Comparison of ENCODE assay signal across 8 cellular contexts in the genomic region with DNA sequence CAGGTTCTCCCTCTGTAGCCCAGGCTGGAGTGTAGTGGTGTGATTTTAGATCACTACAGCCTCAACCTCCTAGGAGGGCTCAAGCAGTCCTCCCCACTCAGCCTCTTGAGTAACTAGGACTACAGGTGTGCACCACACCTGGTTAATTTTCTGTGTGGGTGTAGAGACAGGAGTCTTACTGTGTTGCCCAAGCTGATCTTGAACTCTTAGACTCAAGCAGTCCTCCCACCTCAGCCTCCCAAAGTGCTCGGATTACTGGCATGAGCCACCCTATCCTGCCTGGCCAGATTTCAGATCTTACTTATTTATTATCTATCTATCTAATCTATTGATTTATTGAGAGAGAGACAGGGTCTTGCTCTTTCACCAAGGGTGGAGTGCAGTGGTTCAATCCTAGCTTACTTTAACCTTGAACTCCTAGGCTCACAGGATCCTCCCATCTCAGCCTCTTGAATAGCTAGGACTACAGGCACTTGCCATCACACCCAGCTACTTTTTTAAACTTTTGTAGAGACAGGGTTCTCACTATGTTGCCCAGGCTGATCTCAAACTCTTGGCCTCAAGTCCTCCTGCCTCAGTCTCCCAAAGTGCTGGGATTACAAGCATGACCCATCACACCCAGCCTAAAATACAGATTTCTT.
DNase-seq lines count a peak whose midpoint lies in the region; ATAC-seq, FAIRE-seq and TF ChIP-seq lines count a peak whose summit lies in the region.
"Had no signal": no experiment of that assay in that cellular context is flagged by ENCODE, and none has a peak within 500 bp of the region (broad histone marks: within the 10 kb centered on the region; RNA-seq: fewer than 3 reads in every experiment).

No MANE protein-coding gene starts in this region.

- H3K79me2 ChIP-seq in H9 (ENCODE audit: insufficient read depth, low read length) (no peaks in the 10 kb centered on the region), SU-DHL-6 (ENCODE audit: insufficient read depth, low read length) (no peaks in the 10 kb centered on the region), endothelial cell of umbilical vein (ENCODE audit: control insufficient read depth, insufficient read depth, low read length) (peaks cover 10% of the 10 kb centered on the region), smooth muscle cell (ENCODE audit: low read depth) (peaks cover 44% of the 10 kb centered on the region)

- H4K5ac ChIP-seq in H9 (ENCODE audit: insufficient read length, low read depth, low read length): no peak overlapping the region

- H3K9me2 ChIP-seq in SU-DHL-6 (replicated peaks; ENCODE audit: insufficient read depth, low read length): no peaks in the 10 kb centered on the region

- no CpG with 5 or more reads among the region's 1 CpG for whole genome bisulfite sequencing in H9 (ENCODE audit: extremely low coverage, insufficient read length, low lambda C conversion rate)
- WGBS in smooth muscle cell (ENCODE audit: low lambda C conversion rate): 88% methylated on average over 1 of the region's 1 CpG

- H3K27ac Mint-ChIP-seq in H9: peak overlapping the region in 2 of 3 experiments; percentile 78 to 84; a peak in 3 of 7 replicates

- H3K9me1 ChIP-seq in endothelial cell of umbilical vein (replicated peaks; ENCODE audit: control insufficient read depth, extremely low read depth, insufficient read depth, low read length): no peaks in the 10 kb centered on the region

- no peak overlapping the region for H2AK5ac ChIP-seq in H9 (ENCODE audit: insufficient read length, low read length)

- no peaks in the 10 kb centered on the region for H3K27me3 Mint-ChIP-seq in H9 (ENCODE audit: low read depth)

- TF ChIP-seq CTCF in H9 (conservative IDR thresholded peaks at IDR 0.05): no peak
- TF ChIP-seq CTCF in SU-DHL-6 (IDR thresholded peaks at IDR 0.05; ENCODE audit: insufficient read depth, low read length, poor library complexity, severe bottlenecking): no peak
- TF ChIP-seq CTCF in endothelial cell of umbilical vein (IDR thresholded peaks at IDR 0.05; ENCODE audit: extremely low read depth in 1 of 2, insufficient read depth in 1 of 2, low read depth in 1 of 2, low read length in 2 of 2): no peak
- TF ChIP-seq CTCF in smooth muscle cell (IDR thresholded peaks at IDR 0.05; ENCODE audit: borderline replicate concordance, insufficient read depth, poor library complexity, severe bottlenecking): no peak
- no peak for TF ChIP-seq CTCF in GM13977 (IDR thresholded peaks at IDR 0.05; ENCODE audit: extremely low read depth, insufficient read depth, missing control alignments)

- H3K27me3 ChIP-seq in H9 (ENCODE audit: insufficient read depth, low read length) (no peaks in the 10 kb centered on the region), SU-DHL-6 (ENCODE audit: low read length) (no peaks in the 10 kb centered on the region), endothelial cell of umbilical vein (ENCODE audit: control insufficient read depth in 2 of 2, insufficient read depth in 2 of 2, low read length in 2 of 2) (no peaks in the 10 kb centered on the region), smooth muscle cell (ENCODE audit: low read depth) (no peaks in the 10 kb centered on the region)

- DNase-seq in H9 (no peak), endothelial cell of umbilical vein (ENCODE audit: low read depth, low spot score) (no peak), smooth muscle cell (lab: John Stamatoyannopoulos, UW; ENCODE audit: unreplicated experiment) (no peak), GM13977 (ENCODE audit: low spot score) (no peak), cerebellum (ENCODE audit: low spot score) (no peak), sciatic nerve (ENCODE audit: low spot score) (no peak)
- DNase-seq: NCI-H1092 treated with DMSO at 0.1 percent for 48 hours had no signal

- H3K23me2 ChIP-seq in H9 (ENCODE audit: insufficient read length, low read depth, low read length, poor library complexity, severe bottlenecking): no peaks in the 10 kb centered on the region

- no peak overlapping the region for H2BK20ac ChIP-seq in H9 (ENCODE audit: low read depth, low read length, poor library complexity, severe bottlenecking)

- H3K4me1 ChIP-seq in H9 (ENCODE audit: insufficient read depth, low read length): peaks cover 6% of the 10 kb centered on the region
- H3K4me1 ChIP-seq in endothelial cell of umbilical vein (ENCODE audit: control insufficient read depth, extremely low read depth, insufficient read depth, low read length): peaks cover 32% of the 10 kb centered on the region
- H3K4me1 ChIP-seq in smooth muscle cell (ENCODE audit: low read depth): peaks cover 22% of the 10 kb centered on the region

- H3K56ac ChIP-seq in H9 (ENCODE audit: insufficient read length, low read depth, low read length): no peak overlapping the region

- H3K4me1 Mint-ChIP-seq in H9: peaks cover 30 to 31% of the 10 kb centered on the region in 2 experiments

- H3K36me3 ChIP-seq in SU-DHL-6 (ENCODE audit: low read length) (no peaks in the 10 kb centered on the region), endothelial cell of umbilical vein (ENCODE audit: control insufficient read depth in 2 of 2, extremely low read depth in 1 of 2, insufficient read depth in 2 of 2, low read length in 2 of 2) (no peaks in the 10 kb centered on the region), smooth muscle cell (ENCODE audit: low read depth) (no peaks in the 10 kb centered on the region)

- no peak overlapping the region for H3K4me3 ChIP-seq in SU-DHL-6 (ENCODE audit: insufficient read depth, low read length, poor library complexity, severe bottlenecking)
- no peak overlapping the region for H3K4me3 ChIP-seq in endothelial cell of umbilical vein (replicated peaks in 1 of 3; ENCODE audit: insufficient read depth in 1 of 3, low read depth in 1 of 3, low read length in 3 of 3)
- H3K4me3 ChIP-seq in smooth muscle cell: no peak overlapping the region

- H3K9ac ChIP-seq in H9 (ENCODE audit: extremely low read depth, insufficient read length, low read length) (no peak overlapping the region), SU-DHL-6 (ENCODE audit: low read length) (no peak overlapping the region), endothelial cell of umbilical vein (replicated peaks; ENCODE audit: extremely low read depth, insufficient read depth, low read length) (peak overlapping the region; percentile 85), smooth muscle cell (ENCODE audit: low read depth) (peak overlapping the region; percentile 93)

- H2AFZ ChIP-seq in H9 (ENCODE audit: low read length): no peak overlapping the region
- no peak overlapping the region for H2AFZ ChIP-seq in SU-DHL-6 (ENCODE audit: low read depth, low read length, severe bottlenecking)
- no peak overlapping the region for H2AFZ ChIP-seq in endothelial cell of umbilical vein (ENCODE audit: low read depth, low read length)
- H2AFZ ChIP-seq in smooth muscle cell (ENCODE audit: low read depth): no peak overlapping the region

- H3T11ph ChIP-seq in H9 (ENCODE audit: low read length): no peak overlapping the region

- H4K91ac ChIP-seq in H9 (ENCODE audit: insufficient read length, low read depth, low read length): no peak overlapping the region

- no peak for ATAC-seq in sciatic nerve

- H2BK120ac ChIP-seq in H9 (ENCODE audit: low read depth, low read length, poor library complexity, severe bottlenecking): no peak overlapping the region

- no TSS peak for BruUV-seq in endothelial cell of umbilical vein (replicated peaks; lab: Mats Ljungman, UMichigan)

- no peak overlapping the region for H3K4ac ChIP-seq in H9 (ENCODE audit: low read depth, low read length)

- POLR2A ChIA-PET in endothelial cell of umbilical vein (lab: Charles Lee): interaction anchor here (1.6 kb wide), 1 partner anchor 13 kb away, joined by 5 read pairs; no protein-coding TSS in a partner anchor

- H3K23ac ChIP-seq in H9 (ENCODE audit: insufficient read length, low read depth, low read length): no peak overlapping the region

- H3F3A ChIP-seq in SU-DHL-6 (ENCODE audit: insufficient read depth) (peaks cover 6% of the 10 kb centered on the region; the same call in 1 of the 2 replicates), smooth muscle cell (ENCODE audit: low read depth) (peaks cover 33% of the 10 kb centered on the region)

- no peak overlapping the region for H2BK5ac ChIP-seq in H9 (ENCODE audit: insufficient read length, low read length)

- no peaks in the 10 kb centered on the region for H4K20me1 ChIP-seq in H9 (ENCODE audit: control insufficient read depth, insufficient read depth, insufficient read length)
- no peaks in the 10 kb centered on the region for H4K20me1 ChIP-seq in SU-DHL-6 (ENCODE audit: low read depth, low read length)
- H4K20me1 ChIP-seq in endothelial cell of umbilical vein (replicated peaks; ENCODE audit: control insufficient read depth, extremely low read depth, insufficient read depth, low read length): no peaks in the 10 kb centered on the region
- no peaks in the 10 kb centered on the region for H4K20me1 ChIP-seq in smooth muscle cell (ENCODE audit: low read depth)

- no peak overlapping the region for H3K14ac ChIP-seq in H9 (ENCODE audit: insufficient read depth, low read length)

- in situ Hi-C loops in GM13977 (cut with MboI; ENCODE audit: low pct_unique_long_range_greater_than_20kb, low sequenced_read_pairs, unreplicated experiment): no loop called here

- H3K4me2 ChIP-seq in H9 (ENCODE audit: insufficient read depth, insufficient read length, low read length) (no peak overlapping the region), SU-DHL-6 (ENCODE audit: low read depth, low read length, poor library complexity, severe bottlenecking) (no peak overlapping the region), endothelial cell of umbilical vein (ENCODE audit: insufficient read depth, low read length) (peak overlapping the region; percentile 22), smooth muscle cell (peak overlapping the region; percentile 80)

- H3K4me3 Mint-ChIP-seq in H9: no peak overlapping the region

- no peak overlapping the region for H3K18ac ChIP-seq in H9 (ENCODE audit: insufficient read length, low read depth, low read length)

- H3K79me1 ChIP-seq in H9 (ENCODE audit: insufficient read depth, low read depth, low read length, poor library complexity, severe bottlenecking): no peaks in the 10 kb centered on the region

- H3K9me3 ChIP-seq in H9 (ENCODE audit: control insufficient read depth, low read depth, low read length) (no peaks in the 10 kb centered on the region), SU-DHL-6 (ENCODE audit: insufficient read depth, low read length) (no peaks in the 10 kb centered on the region), endothelial cell of umbilical vein (replicated peaks; ENCODE audit: control insufficient read depth, insufficient read depth, low read length) (no peaks in the 10 kb centered on the region), smooth muscle cell (replicated peaks; ENCODE audit: low read depth) (no peaks in the 10 kb centered on the region)

- H3K27ac ChIP-seq in H9 (ENCODE audit: insufficient read length, low read depth, low read length) (no peak overlapping the region), SU-DHL-6 (ENCODE audit: low read depth, low read length) (peak overlapping the region; percentile 48; the same call in 1 of the 2 replicates), endothelial cell of umbilical vein (ENCODE audit: insufficient read depth, low read depth, low read length) (peak overlapping the region; percentile 97), smooth muscle cell (ENCODE audit: low read depth) (peak overlapping the region; percentile 98)

- dilution Hi-C loops in endothelial cell of umbilical vein (cut with MboI; ENCODE audit: extremely low pct_ligation_motif_present, low sequenced_read_pairs): no loop called here

- no peak for TF ChIP-seq POLR2A in endothelial cell of umbilical vein (IDR thresholded peaks at IDR 0.05; ENCODE audit: low read depth, low read length)

- CTCF ChIA-PET in endothelial cell of umbilical vein (lab: Charles Lee): interaction anchor here (0.6 to 4.9 kb wide), 3 partner anchors 28 to 77 kb away, joined by 3 to 31 read pairs (median 17); no protein-coding TSS in a partner anchor

- H3K36me3 Mint-ChIP-seq in H9 (ENCODE audit: insufficient read depth in 1 of 3, low read depth in 3 of 3): no peaks in the 10 kb centered on the region

- intact Hi-C loops in endothelial cell of umbilical vein (cut with micrococcal nuclease) (no loop called here), sciatic nerve (cut with DNase I) (no loop called here)

- FAIRE-seq in endothelial cell of umbilical vein (lab: Jason Lieb, UNC): no peak

- peak overlapping the region; percentile 35 for H2BK12ac ChIP-seq in H9 (ENCODE audit: insufficient read length, low read depth, low read length)

- no peak overlapping the region for H4K8ac ChIP-seq in H9 (replicated peaks; ENCODE audit: insufficient read length, low read depth, low read length)

- H2BK15ac ChIP-seq in H9 (ENCODE audit: low read depth, low read length): no peak overlapping the region; the same call in 1 of the 2 replicates

- H3K9me3 Mint-ChIP-seq in H9: no peaks in the 10 kb centered on the region

Comparison
In these comparisons a context has a peak if more than half of its experiments do, and no peak if none do; other contexts are left out.
1. H3K4me2 ChIP-seq: peak in endothelial cell of umbilical vein (single experiment) and smooth muscle cell (single experiment); none in H9 (single experiment) and SU-DHL-6 (single experiment).
2. H3K9ac ChIP-seq: peak in endothelial cell of umbilical vein (single experiment) and smooth muscle cell (single experiment); none in H9 (single experiment) and SU-DHL-6 (single experiment).